Comparison of ENCODE assay signal across 8 cellular contexts in the genomic region with DNA sequence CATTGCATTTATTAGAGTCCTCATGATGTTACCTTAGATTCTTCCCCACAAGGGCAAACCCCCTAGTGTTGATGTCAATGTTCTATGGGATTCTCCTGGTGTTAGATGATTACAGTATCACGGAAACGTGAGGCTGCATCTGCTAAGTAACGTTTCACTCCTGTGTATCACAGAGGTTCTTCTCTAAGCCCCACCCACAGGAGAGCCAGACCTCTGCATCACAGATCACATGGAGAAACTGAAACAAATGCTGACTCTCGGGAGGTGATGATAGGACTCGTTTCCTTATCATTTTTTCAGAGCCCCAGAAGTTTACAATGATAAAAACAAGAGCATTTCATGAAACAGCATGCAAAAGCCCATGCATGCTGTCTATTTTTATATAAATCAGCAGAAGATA.
A peak's percentile ranks its signal among the peaks of the same experiment; 100 is the strongest.
DNase-seq lines count a peak whose midpoint lies in the region; ATAC-seq, FAIRE-seq and TF ChIP-seq lines count a peak whose summit lies in the region.

No MANE protein-coding gene starts in this region.

- TF ChIP-seq POLR2A in GM18505 (IDR thresholded peaks at IDR 0.05; ENCODE audit: borderline replicate concordance, extremely low read depth, insufficient read depth, insufficient read length) (no peak), H54 (IDR thresholded peaks at IDR 0.05; ENCODE audit: low read depth, low read length) (no peak)

- no peak for FAIRE-seq in H54 (lab: Jason Lieb, UNC)

- peak overlapping the region; percentile 8 for H3K27ac ChIP-seq in cingulate gyrus (ENCODE audit: low read depth, low read length)

- DNase-seq in H54 (ENCODE audit: insufficient read length, low spot score): peak; percentile 28
- DNase-seq in NCI-H2227 treated with DMSO at 0.1 percent for 48 hours (lab: John Stamatoyannopoulos, UW): peak; percentile 10
- no peak for DNase-seq in amniotic stem cell (lab: John Stamatoyannopoulos, UW)
- DNase-seq in LoVo (ENCODE audit: low spot score): no peak
- DNase-seq in middle frontal gyrus (ENCODE audit: extremely low spot score, low spot score): no peak

- peak; percentile 79 for ATAC-seq in GM18505 (IDR thresholded peaks at IDR 0.05; ENCODE audit: unreplicated experiment)
- no peak for ATAC-seq in esophagus mucosa

Comparison
In these comparisons a context has a peak if more than half of its experiments do, and no peak if none do; other contexts are left out.
1. DNase-seq: peak in H54 (single experiment) and NCI-H2227 treated with DMSO at 0.1 percent for 48 hours (single experiment); none in amniotic stem cell (single experiment), LoVo (single experiment) and middle frontal gyrus (single experiment).